In genomic region chr10:60032723-60033122, GRCh38 we compare ENCODE assay signal across 8 cellular contexts.
DNase-seq lines count a peak whose midpoint lies in the region; ATAC-seq, FAIRE-seq and TF ChIP-seq lines count a peak whose summit lies in the region.

No MANE protein-coding gene starts in this region.

- no peak for FAIRE-seq in urothelium cell line (lab: Jason Lieb, UNC)

- no peak overlapping the region for H3K4me3 ChIP-seq in NB4 (ENCODE audit: low read depth, low read length)

- no peak overlapping the region for H3K27ac Mint-ChIP-seq in T-cell

- no peak overlapping the region for H3K4me3 Mint-ChIP-seq in T-cell

- H3K4me1 Mint-ChIP-seq in T-cell = no peaks in the 10 kb centered on the region

- CTCF ChIA-PET in T-cell (lab: Charles Lee) = no interaction called here

- POLR2A ChIA-PET in T-cell (lab: Charles Lee) = no interaction called here

- DNase-seq in EH (ENCODE audit: low read depth) (peak; percentile 48), NB4 (ENCODE audit: low read depth) (peak; percentile 92), T-cell (peak in 21 of 34 experiments; percentile 0 to 37 (median 18)), mucosa of gallbladder (ENCODE audit: low spot score) (peak; percentile 41), urothelium cell line (ENCODE audit: low spot score) (peak; percentile 51)
- peak; percentile 3 for DNase-seq in effector CD4-positive, alpha-beta T cell
- DNase-seq in NK-92 treated with Interleukin-12 subunit alpha and Interleukin-12 subunit beta, amount 100 ng/mL, for 24 hours (lab: John Stamatoyannopoulos, UW) = no peak

- H3K9me3 Mint-ChIP-seq in T-cell = no peaks in the 10 kb centered on the region

- no peak for TF ChIP-seq POLR2A in NB4 (IDR thresholded peaks at IDR 0.05; ENCODE audit: extremely low read depth, insufficient read length)

- H3K27me3 Mint-ChIP-seq in T-cell = no peaks in the 10 kb centered on the region

- ATAC-seq in GM21717 (IDR thresholded peaks at IDR 0.05; ENCODE audit: unreplicated experiment) (peak; percentile 39), T-cell (replicated peaks in 1 of 4) (no peak)

- H3K36me3 Mint-ChIP-seq in T-cell = no peaks in the 10 kb centered on the region

- peak; percentile 65 for TF ChIP-seq CTCF in NB4 (IDR thresholded peaks at IDR 0.05; ENCODE audit: low read depth, low read length)
